In genomic region chr17:20033410-20033809, GRCh38 we compare ENCODE assay signal across 29 cellular contexts.
"Had no signal": no experiment of that assay in that cellular context is flagged by ENCODE, and none has a peak within 500 bp of the region (broad histone marks: within the 10 kb centered on the region; RNA-seq: fewer than 3 reads in every experiment).

No MANE protein-coding gene starts in this region.

- FAIRE-seq: bronchial epithelial cell, RCC 7860, TTC549 had no signal

- H3K36me3 ChIP-seq: ascending aorta had no signal

- ATAC-seq: activated CD8-positive, alpha-beta memory T cell treated with anti-CD3 and anti-CD28 coated beads, Interleukin-2, amount 10 ng/mL, durations not matched to agents 7 days and 5 days; activated naive CD4-positive, alpha-beta T cell treated with anti-CD3 and anti-CD28 coated beads, Interleukin-2, amount 50 U/mL, for 72 hours; body of pancreas; PC-3; T-helper 17 cell had no signal

- H3K4me1 ChIP-seq: ascending aorta, body of pancreas had no signal

- H3K27me3 Mint-ChIP-seq: activated CD8-positive, alpha-beta memory T cell treated with anti-CD3 and anti-CD28 coated beads, Interleukin-2, amount 10 ng/mL, durations not matched to agents 7 days and 5 days had no signal

- H3K4me3 Mint-ChIP-seq: activated B cell treated with CpG ODN at 0.5 μM for 24 hours; activated CD4-positive, alpha-beta T cell treated with anti-CD3 and anti-CD28 coated beads, Interleukin-2, amount 10 ng/mL, durations not matched to agents 24 days and 14 days; activated CD8-positive, alpha-beta memory T cell treated with anti-CD3 and anti-CD28 coated beads, Interleukin-2, amount 10 ng/mL, durations not matched to agents 7 days and 5 days; activated naive CD8-positive, alpha-beta T cell treated with anti-CD3 and anti-CD28 coated beads, Interleukin-2, amount 50 U/mL, for 24 hours; activated T-cell treated with anti-CD3 and anti-CD28 coated beads, Interleukin-2, amount 50 U/mL, for 24 hours; activated T-helper 1 cell treated with anti-CD3 and anti-CD28 coated beads, Interleukin-12 subunit alpha, Interleukin-12 subunit beta, Interleukin-2, Interleukin-4 antibody, amounts not matched to agents 30 ng/mL and 10 ng/mL and 1 ng/mL, durations not matched to agents 14 hours and 24 hours and 36 hours; T-helper 17 cell had no signal

- H3K27ac Mint-ChIP-seq: activated B cell treated with CpG ODN at 0.5 μM for 24 hours; activated CD4-positive, alpha-beta T cell treated with anti-CD3 and anti-CD28 coated beads, Interleukin-2, amount 10 ng/mL, durations not matched to agents 24 days and 14 days; activated CD8-positive, alpha-beta memory T cell treated with anti-CD3 and anti-CD28 coated beads, Interleukin-2, amount 10 ng/mL, durations not matched to agents 7 days and 5 days; activated naive CD4-positive, alpha-beta T cell treated with anti-CD3 and anti-CD28 coated beads, Interleukin-2, amount 50 U/mL, for 72 hours; activated naive CD8-positive, alpha-beta T cell treated with anti-CD3 and anti-CD28 coated beads, Interleukin-2, amount 50 U/mL, for 24 hours; activated T-cell treated with anti-CD3 and anti-CD28 coated beads, Interleukin-2, amount 50 U/mL, for 24 hours; activated T-helper 1 cell treated with anti-CD3 and anti-CD28 coated beads, Interleukin-12 subunit alpha, Interleukin-12 subunit beta, Interleukin-2, Interleukin-4 antibody, amounts not matched to agents 30 ng/mL and 10 ng/mL and 1 ng/mL, durations not matched to agents 14 hours and 24 hours and 36 hours; T-helper 17 cell had no signal

- H3K27me3 ChIP-seq: ascending aorta, body of pancreas had no signal

- H3K9me3 Mint-ChIP-seq: activated B cell treated with CpG ODN at 0.5 μM for 24 hours; activated CD4-positive, alpha-beta T cell treated with anti-CD3 and anti-CD28 coated beads, Interleukin-2, amount 10 ng/mL, durations not matched to agents 24 days and 14 days; activated naive CD4-positive, alpha-beta T cell treated with anti-CD3 and anti-CD28 coated beads, Interleukin-2, amount 50 U/mL, for 72 hours; activated naive CD8-positive, alpha-beta T cell treated with anti-CD3 and anti-CD28 coated beads, Interleukin-2, amount 50 U/mL, for 24 hours; activated T-cell treated with anti-CD3 and anti-CD28 coated beads, Interleukin-2, amount 50 U/mL, for 24 hours; activated T-helper 1 cell treated with anti-CD3 and anti-CD28 coated beads, Interleukin-12 subunit alpha, Interleukin-12 subunit beta, Interleukin-2, Interleukin-4 antibody, amounts not matched to agents 30 ng/mL and 10 ng/mL and 1 ng/mL, durations not matched to agents 14 hours and 24 hours and 36 hours had no signal

- H3K4me3 ChIP-seq: ascending aorta, body of pancreas had no signal

- H3K27ac ChIP-seq: ascending aorta, body of pancreas had no signal

- H3K36me3 Mint-ChIP-seq: activated naive CD4-positive, alpha-beta T cell treated with anti-CD3 and anti-CD28 coated beads, Interleukin-2, amount 50 U/mL, for 72 hours had no signal

- DNase-seq: activated B cell treated with CpG ODN at 0.5 μM for 24 hours; activated CD4-positive, alpha-beta T cell treated with anti-CD3 and anti-CD28 coated beads for 1 hour; activated CD4-positive, alpha-beta T cell treated with anti-CD3 and anti-CD28 coated beads, Interleukin-2, amount 10 ng/mL, durations not matched to agents 24 days and 14 days; activated CD4-positive, alpha-beta T cell treated with anti-CD3 and anti-CD28 coated beads, Interleukin-2, amount 50 U/mL, for 48 hours; activated CD8-positive, alpha-beta memory T cell treated with anti-CD3 and anti-CD28 coated beads, Interleukin-2, amount 10 ng/mL, durations not matched to agents 7 days and 5 days; activated effector memory CD4-positive, alpha-beta T cell treated with anti-CD3 and anti-CD28 coated beads, Interleukin-2, amount 50 U/mL, for 16 hours; activated naive CD4-positive, alpha-beta T cell treated with Interleukin-2 at 50 U/mL for 16 hours; activated naive CD8-positive, alpha-beta T cell treated with anti-CD3 and anti-CD28 coated beads, Interleukin-2, amount 50 U/mL, for 24 hours; activated T-cell treated with anti-CD3 and anti-CD28 coated beads, Interleukin-2, amount 50 U/mL, for 24 hours; amniotic stem cell; central memory CD4-positive, alpha-beta T cell; NCI-H1105 treated with DMSO at 0.1 percent for 48 hours; NCI-H1436 treated with DMSO at 0.1 percent for 48 hours; NCI-H187; NCI-H2081; NCI-H510A treated with DMSO at 0.1 percent for 48 hours; NCI-H69; NK-92 treated with Interleukin-12 subunit alpha and Interleukin-12 subunit beta, amount 100 ng/mL, for 24 hours; PC-3; SHP77; T-helper 17 cell; T-helper 9 cell had no signal

- H3K9me3 ChIP-seq: ascending aorta, body of pancreas had no signal
